In the genomic region with DNA sequence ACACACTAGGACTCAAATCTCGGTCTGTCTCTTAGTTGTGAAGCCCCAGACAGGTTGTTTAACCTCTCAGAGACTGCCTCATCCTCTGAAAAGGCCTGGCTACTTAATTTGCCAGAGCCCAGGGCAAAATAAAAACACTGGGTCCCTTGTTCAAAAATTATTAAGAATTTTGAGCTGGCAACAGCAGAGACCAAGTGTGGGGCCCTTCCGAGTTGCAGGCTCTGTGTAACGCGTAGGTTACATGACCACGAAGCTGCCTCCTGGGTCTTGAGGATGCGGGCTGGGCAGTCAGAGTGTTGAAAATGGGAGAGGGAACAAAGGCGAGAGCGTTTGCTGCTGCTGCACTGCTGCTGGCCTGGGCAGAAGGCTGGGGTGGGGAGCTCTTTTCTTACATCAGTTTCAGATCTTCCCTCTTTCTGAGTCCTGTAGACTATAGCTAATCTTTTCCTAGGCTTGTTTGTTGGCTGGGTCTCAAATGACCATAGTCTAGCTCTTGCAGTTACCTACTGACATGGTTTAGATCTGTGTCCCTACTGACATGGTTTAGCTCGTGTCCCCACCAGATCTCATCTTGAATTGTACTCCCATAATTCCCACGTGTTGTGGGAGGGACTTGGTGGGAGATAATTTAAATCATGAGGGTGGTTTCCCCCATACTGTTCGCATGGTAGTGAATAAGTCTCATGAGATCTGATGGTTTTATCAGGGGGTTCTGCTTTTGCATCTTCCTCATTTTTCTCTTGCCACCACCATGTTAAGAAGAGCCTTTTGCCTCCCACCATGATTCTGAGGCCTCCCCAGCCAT, we compare ENCODE assay signal across 25 cellular contexts. TPM values are rescaled to one million over a fixed set of nuclear protein-coding genes. Genes with fewer than 3 reads are reported as not detected.
"Had no signal": no experiment of that assay in that cellular context is flagged by ENCODE, and none has a peak within 500 bp of the region (broad histone marks: within the 10 kb centered on the region; RNA-seq: fewer than 3 reads in every experiment).

No MANE protein-coding gene starts in this region.

- H3K36me3 Mint-ChIP-seq: stimulated activated memory B cell treated with anti-CD40 and anti-IgM and Interleukin-4, amounts not matched to agents 10 μg/mL and 1 μg/mL and 100 μg/mL, for 72 hours had no signal

- DNase-seq: activated CD4-positive, alpha-beta T cell treated with anti-CD3 and anti-CD28 coated beads for 4 hours; activated CD4-positive, alpha-beta T cell treated with anti-CD3 and anti-CD28 coated beads, Interleukin-2, amount 50 U/mL, for 48 hours; activated CD4-positive, CD25-positive, alpha-beta regulatory T cell; activated naive CD4-positive, alpha-beta T cell treated with Interleukin-2 at 50 U/mL for 16 hours; activated naive CD8-positive, alpha-beta T cell treated with anti-CD3 and anti-CD28 coated beads, Interleukin-2, amount 10 ng/mL, durations not matched to agents 7 days and 5 days; activated T-cell treated with anti-CD3 and anti-CD28 coated beads, Interleukin-2, amount 50 U/mL, for 48 hours; amniotic stem cell; colonic mucosa; endodermal cell; esophagus squamous epithelium; head of caudate nucleus; left cardiac atrium; mesendoderm; mucosa of descending colon; nephron progenitor cell; sigmoid colon; stimulated activated CD4-positive, alpha-beta T cell treated with anti-CD3 and anti-CD28 coated beads, Interleukin-15, amount 100 ng/mL, for 24 hours; T-helper 9 cell; transverse colon; uterus had no signal

- H3K9me3 Mint-ChIP-seq: nephron progenitor cell; stimulated activated memory B cell treated with anti-CD40 and anti-IgM and Interleukin-4, amounts not matched to agents 10 μg/mL and 1 μg/mL and 100 μg/mL, for 72 hours had no signal

- H3K4me3 Mint-ChIP-seq: activated naive CD8-positive, alpha-beta T cell treated with anti-CD3 and anti-CD28 coated beads, Interleukin-2, amount 10 ng/mL, durations not matched to agents 7 days and 5 days; endodermal cell; nephron progenitor cell; stimulated activated memory B cell treated with anti-CD40 and anti-IgM and Interleukin-4, amounts not matched to agents 10 μg/mL and 1 μg/mL and 100 μg/mL, for 72 hours had no signal

- H3K9me3 ChIP-seq: colonic mucosa, esophagus squamous epithelium, gastroesophageal sphincter, mucosa of descending colon, sigmoid colon, transverse colon, uterus had no signal

- H3K27me3 ChIP-seq: colonic mucosa, esophagus squamous epithelium, gastroesophageal sphincter, sigmoid colon, transverse colon, uterus had no signal

- H3K4me3 ChIP-seq: colonic mucosa, esophagus squamous epithelium, gastroesophageal sphincter, mucosa of descending colon, sigmoid colon, smooth muscle cell, transverse colon, uterus had no signal

- H3K4me1 ChIP-seq: colonic mucosa, gastroesophageal sphincter, sigmoid colon, uterus had no signal

- H3K4me1 Mint-ChIP-seq: endodermal cell; nephron progenitor cell; stimulated activated memory B cell treated with anti-CD40 and anti-IgM and Interleukin-4, amounts not matched to agents 10 μg/mL and 1 μg/mL and 100 μg/mL, for 72 hours had no signal

- H3K4me2 ChIP-seq: smooth muscle cell had no signal

- H3K27ac ChIP-seq: colonic mucosa, esophagus squamous epithelium, gastroesophageal sphincter, sigmoid colon, transverse colon, uterus had no signal

- FAIRE-seq: bronchial epithelial cell, islet of Langerhans had no signal

- H3K36me3 ChIP-seq: colonic mucosa, esophagus squamous epithelium, gastroesophageal sphincter, sigmoid colon, transverse colon, uterus had no signal

- ATAC-seq: gastroesophageal sphincter; left cardiac atrium; mucosa of descending colon; stimulated activated memory B cell treated with anti-CD40 and anti-IgM and Interleukin-4, amounts not matched to agents 10 μg/mL and 1 μg/mL and 100 μg/mL, for 72 hours had no signal

- H3K27ac Mint-ChIP-seq: activated naive CD8-positive, alpha-beta T cell treated with anti-CD3 and anti-CD28 coated beads, Interleukin-2, amount 10 ng/mL, durations not matched to agents 7 days and 5 days; endodermal cell; nephron progenitor cell; stimulated activated memory B cell treated with anti-CD40 and anti-IgM and Interleukin-4, amounts not matched to agents 10 μg/mL and 1 μg/mL and 100 μg/mL, for 72 hours had no signal

RNA-seq across cellular contexts. Expression of a gene that starts 49.9 kb away (rescaled TPM):
- total RNA-seq: bronchial epithelial cell, endodermal cell, smooth muscle cell had no signal
- polyA plus RNA-seq: smooth muscle cell had no signal
